Comparison of ENCODE assay signal across 9 cellular contexts in the genomic region with DNA sequence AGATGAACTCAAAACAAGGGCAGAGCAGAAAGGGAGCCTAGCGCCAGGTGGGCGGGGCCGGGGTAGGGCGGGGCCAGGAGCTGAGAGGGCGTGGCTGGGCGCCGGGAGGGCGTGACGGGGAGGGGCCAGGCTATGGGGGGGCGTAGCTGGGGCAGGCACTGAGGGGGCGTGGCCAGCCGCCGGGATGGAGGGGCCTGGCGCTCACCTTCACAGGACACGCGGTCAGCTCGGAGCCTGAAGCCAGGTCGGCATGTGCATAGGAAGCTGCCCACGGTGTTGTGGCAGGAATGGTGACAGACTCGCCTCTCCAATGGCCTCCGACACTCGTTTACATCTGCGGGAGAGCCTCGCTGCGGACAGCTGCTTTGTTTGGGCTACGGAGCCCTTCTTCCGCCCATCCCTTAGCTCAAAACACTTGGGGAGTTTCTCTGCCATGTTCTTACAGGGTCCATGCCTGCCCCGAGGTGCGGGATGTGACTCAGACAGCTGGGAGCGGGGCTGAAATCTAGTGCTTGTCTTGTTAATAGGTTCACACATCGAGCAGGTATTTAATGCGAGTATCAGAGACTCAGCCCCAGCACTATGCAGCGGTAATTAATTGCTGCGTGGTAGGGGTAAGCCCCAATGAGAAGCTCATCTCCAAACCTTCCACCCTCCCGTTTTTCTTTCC. TPM values are rescaled to one million over a fixed set of nuclear protein-coding genes. Genes with fewer than 3 reads are reported as not detected.
A peak's percentile ranks its signal among the peaks of the same experiment; 100 is the strongest.
DNase-seq lines count a peak whose midpoint lies in the region; ATAC-seq and TF ChIP-seq lines count a peak whose summit lies in the region.
"Had no signal": no experiment of that assay in that cellular context is flagged by ENCODE, and none has a peak within 500 bp of the region (broad histone marks: within the 10 kb centered on the region; RNA-seq: fewer than 3 reads in every experiment).

No MANE protein-coding gene starts in this region.

- H3K56ac ChIP-seq in IMR-90 (ENCODE audit: extremely low read depth, insufficient read depth, low read length), result no peak overlapping the region

- H3K9me3 Mint-ChIP-seq in activated naive CD4-positive, alpha-beta T cell treated with anti-CD3 and anti-CD28 coated beads, Interleukin-2, amount 10 ng/mL, durations not matched to agents 7 days and 5 days, result no peaks in the 10 kb centered on the region
- H3K9me3 Mint-ChIP-seq in T-helper 2 cell treated with Interferon-gamma antibody and Interleukin-4, amounts not matched to agents 5 μg/mL and 100 μg/mL, for 36 hours, result no peaks in the 10 kb centered on the region

- H3K27me3 Mint-ChIP-seq in activated naive CD4-positive, alpha-beta T cell treated with anti-CD3 and anti-CD28 coated beads, Interleukin-2, amount 10 ng/mL, durations not matched to agents 7 days and 5 days, result peaks cover 3% of the 10 kb centered on the region
- H3K27me3 Mint-ChIP-seq in T-helper 2 cell treated with Interferon-gamma antibody and Interleukin-4, amounts not matched to agents 5 μg/mL and 100 μg/mL, for 36 hours (ENCODE audit: low read depth), result no peaks in the 10 kb centered on the region

- no peaks in the 10 kb centered on the region for H3K9me3 ChIP-seq in IMR-90 (ENCODE audit: control insufficient read depth, insufficient read depth, low read length)
- H3K9me3 ChIP-seq in upper lobe of right lung, result no peaks in the 10 kb centered on the region
- H3K9me3 ChIP-seq in ascending aorta, result no peaks in the 10 kb centered on the region

- BruUV-seq in IMR-90 (replicated peaks; lab: Mats Ljungman, UMichigan), result no TSS peak

- 31% methylated on average over 23 of the region's 35 CpGs; no CpG with 5 or more reads in 1 of the 2 experiments for WGBS in IMR-90 (ENCODE audit: extremely low coverage in 2 of 2, insufficient read length in 1 of 2), 2 experiments

- H2AK5ac ChIP-seq in IMR-90 (ENCODE audit: low read depth, low read length), result no peak overlapping the region

- peak; percentile 89 for DNase-seq in AG08396 (ENCODE audit: low spot score)
- DNase-seq in IMR-90, result no peak
- DNase-seq in activated naive CD4-positive, alpha-beta T cell treated with anti-CD3 and anti-CD28 coated beads, Interleukin-2, amount 10 ng/mL, durations not matched to agents 7 days and 5 days, result peak; percentile 36
- DNase-seq in left colon, result peak; percentile 42 to 85
- DNase-seq in upper lobe of right lung, result peak; percentile 74
- no peak for DNase-seq in medulla oblongata (ENCODE audit: extremely low spot score)
- DNase-seq in ascending aorta (ENCODE audit: low spot score in 2 of 2), result no peak
- no peak for DNase-seq in T-helper 2 cell treated with Interferon-gamma antibody and Interleukin-4, amounts not matched to agents 5 μg/mL and 100 μg/mL, for 36 hours (ENCODE audit: low spot score)

- H2AFZ ChIP-seq in IMR-90 (replicated peaks; ENCODE audit: low read length, poor library complexity), result peak overlapping the region; percentile 82

- no peak overlapping the region for H2BK5ac ChIP-seq in IMR-90 (ENCODE audit: low read depth, low read length, poor library complexity, severe bottlenecking)

- 0 out of 2 replicates have a peak, but pooled peaks cover 4% of the 10 kb centered on the region for H3K9me1 ChIP-seq in IMR-90 (ENCODE audit: insufficient read depth, low read length)

- H3K27me3 ChIP-seq in IMR-90 (ENCODE audit: control insufficient read depth, insufficient read depth, low read length) (no peaks in the 10 kb centered on the region), upper lobe of right lung (no peaks in the 10 kb centered on the region), ascending aorta (no peaks in the 10 kb centered on the region)

- no peak overlapping the region for H4K91ac ChIP-seq in IMR-90 (ENCODE audit: insufficient read depth, low read depth, low read length)

- no peaks in the 10 kb centered on the region for H3K79me1 ChIP-seq in IMR-90 (ENCODE audit: low read depth in 1 of 2, low read length in 2 of 2)

- no peak overlapping the region for H4K8ac ChIP-seq in IMR-90 (ENCODE audit: low read depth in 2 of 2, low read length in 2 of 2)

- no peak overlapping the region for H2BK120ac ChIP-seq in IMR-90 (ENCODE audit: low read depth, low read length)

- H3K4me1 Mint-ChIP-seq in activated naive CD4-positive, alpha-beta T cell treated with anti-CD3 and anti-CD28 coated beads, Interleukin-2, amount 10 ng/mL, durations not matched to agents 7 days and 5 days, result no peaks in the 10 kb centered on the region
- H3K4me1 Mint-ChIP-seq in T-helper 2 cell treated with Interferon-gamma antibody and Interleukin-4, amounts not matched to agents 5 μg/mL and 100 μg/mL, for 36 hours (ENCODE audit: low read depth), result no peaks in the 10 kb centered on the region

- no peak overlapping the region for H2BK20ac ChIP-seq in IMR-90 (ENCODE audit: low read depth, low read length)

- no peak overlapping the region for H3K27ac Mint-ChIP-seq in activated naive CD4-positive, alpha-beta T cell treated with anti-CD3 and anti-CD28 coated beads, Interleukin-2, amount 10 ng/mL, durations not matched to agents 7 days and 5 days
- no peak overlapping the region for H3K27ac Mint-ChIP-seq in T-helper 2 cell treated with Interferon-gamma antibody and Interleukin-4, amounts not matched to agents 5 μg/mL and 100 μg/mL, for 36 hours

- H3K4me3 ChIP-seq in IMR-90 (ENCODE audit: insufficient read depth, low read depth, low read length) (no peak overlapping the region), upper lobe of right lung (no peak overlapping the region), ascending aorta (no peak overlapping the region)

- H3K23ac ChIP-seq in IMR-90 (ENCODE audit: low read depth, low read length), result no peak overlapping the region

- no peaks in the 10 kb centered on the region for H3K36me3 Mint-ChIP-seq in activated naive CD4-positive, alpha-beta T cell treated with anti-CD3 and anti-CD28 coated beads, Interleukin-2, amount 10 ng/mL, durations not matched to agents 7 days and 5 days
- peaks cover 1% of the 10 kb centered on the region for H3K36me3 Mint-ChIP-seq in T-helper 2 cell treated with Interferon-gamma antibody and Interleukin-4, amounts not matched to agents 5 μg/mL and 100 μg/mL, for 36 hours (ENCODE audit: low read depth)

- no peak overlapping the region for H3K4ac ChIP-seq in IMR-90 (ENCODE audit: low read depth, low read length)

- H3K27ac ChIP-seq in IMR-90 (ENCODE audit: insufficient read depth, low read length) (no peak overlapping the region), upper lobe of right lung (no peak overlapping the region), ascending aorta (no peak overlapping the region)

- peak; percentile 100 for ATAC-seq in IMR-90 (ENCODE audit: low read depth)
- ATAC-seq in left colon, result peak; percentile 100
- ATAC-seq in upper lobe of right lung, result peak; percentile 89

- H3K14ac ChIP-seq in IMR-90 (replicated peaks; ENCODE audit: low read depth, low read length), result no peak overlapping the region

- H3K4me1 ChIP-seq in IMR-90 (ENCODE audit: control insufficient read depth, insufficient read depth, low read length), result no peaks in the 10 kb centered on the region
- H3K4me1 ChIP-seq in upper lobe of right lung, result no peaks in the 10 kb centered on the region
- H3K4me1 ChIP-seq in ascending aorta, result no peaks in the 10 kb centered on the region

- dilution Hi-C loops in IMR-90 (cut with HindIII; ENCODE audit: low sequenced_read_pairs, unreplicated experiment), result no loop called here

- H3K36me3 ChIP-seq in IMR-90 (ENCODE audit: control insufficient read depth, insufficient read depth, low read length) (no peaks in the 10 kb centered on the region; the same call in 1 of the 2 replicates), upper lobe of right lung (no peaks in the 10 kb centered on the region), ascending aorta (peaks cover 0 to 4% of the 10 kb centered on the region in 2 donors)

- TF ChIP-seq POLR2A in IMR-90 (IDR thresholded peaks at IDR 0.05; ENCODE audit: low read depth, low read length), result no peak

- POLR2A ChIA-PET in IMR-90 (lab: Charles Lee; ENCODE audit: unreplicated experiment), result interaction anchor here (0.6 kb wide), 1 partner anchor 606 kb away, joined by 10 read pairs; no protein-coding TSS in a partner anchor

- H2AK9ac ChIP-seq in IMR-90 (replicated peaks; ENCODE audit: low read depth, low read length, poor library complexity), result no peak overlapping the region

- CTCF ChIA-PET in IMR-90 (lab: Yijun Ruan, JAX), result no interaction called here
- CTCF ChIA-PET in activated naive CD4-positive, alpha-beta T cell treated with anti-CD3 and anti-CD28 coated beads, Interleukin-2, amount 10 ng/mL, durations not matched to agents 7 days and 5 days (lab: Charles Lee), result no interaction called here

- TF ChIP-seq CTCF in IMR-90 (conservative IDR thresholded peaks at IDR 0.05; ENCODE audit: low read depth, low read length) (no peak), upper lobe of right lung (IDR thresholded peaks at IDR 0.05) (no peak), ascending aorta (IDR thresholded peaks at IDR 0.05) (no peak)

- in situ Hi-C loops in IMR-90 (cut with MboI; ENCODE audit: low sequenced_read_pairs), result no loop called here

- no peak overlapping the region for H3K18ac ChIP-seq in IMR-90 (ENCODE audit: low read depth, low read length)

- no peak for TF ChIP-seq RAD21 in IMR-90 (IDR thresholded peaks at IDR 0.05; ENCODE audit: low read length)

- no peak overlapping the region; the same call in 1 of the 2 replicates for H3K4me2 ChIP-seq in IMR-90 (ENCODE audit: low read depth, low read length)

- intact Hi-C loops in IMR-90 (cut with micrococcal nuclease), result no loop called here
- intact Hi-C loops in left colon (cut with DNase I, micrococcal nuclease), result no loop called here
- intact Hi-C loops in upper lobe of right lung (cut with DNase I), result no loop called here
- intact Hi-C loops in ascending aorta (cut with DNase I), result no loop called here

- H4K5ac ChIP-seq in IMR-90 (ENCODE audit: low read depth, low read length), result no peak overlapping the region

- H2BK15ac ChIP-seq in IMR-90 (ENCODE audit: low read depth, low read length), result no peak overlapping the region

- H3K4me3 Mint-ChIP-seq in activated naive CD4-positive, alpha-beta T cell treated with anti-CD3 and anti-CD28 coated beads, Interleukin-2, amount 10 ng/mL, durations not matched to agents 7 days and 5 days, result no peak overlapping the region
- H3K4me3 Mint-ChIP-seq in T-helper 2 cell treated with Interferon-gamma antibody and Interleukin-4, amounts not matched to agents 5 μg/mL and 100 μg/mL, for 36 hours, result no peak overlapping the region

- H3K9ac ChIP-seq in IMR-90 (ENCODE audit: low read depth, low read length), result no peak overlapping the region

- H4K20me1 ChIP-seq in IMR-90 (ENCODE audit: insufficient read depth, low read length), result no peaks in the 10 kb centered on the region

RNA-seq across cellular contexts. Expression of gene VWCE, which starts 13.4 kb away (rescaled TPM):
- under 0.01 and 0.28 TPM in 2 replicates for total RNA-seq in IMR-90 (2012; rRNA removed)
- 1.1 and 1.7 TPM in 2 replicates for polyA plus RNA-seq in IMR-90 (2012; rRNA removed)
- 0.37 and 0.81 TPM in 2 replicates for polyA plus RNA-seq in IMR-90 (2012; cell fraction: cytosol; rRNA removed)
- polyA plus RNA-seq in IMR-90 (2012; cell fraction: nucleus; rRNA removed; ENCODE audit: low replicate concordance), result 11.2 and 17.0 TPM in 2 replicates
- under 1 TPM; 0.36 to 0.76 TPM for total RNA-seq in left colon
- total RNA-seq in upper lobe of right lung, result 1.5 TPM
- 19.2 TPM for total RNA-seq in ascending aorta

RNA-seq across cellular contexts. Expression of gene PGA5, which starts 40.7 kb away (rescaled TPM):
- total RNA-seq in IMR-90 (2012; rRNA removed) (not detected in 2 replicates), left colon (under 1 TPM in 1 of 2 donors, not detected in 1; 0.22 TPM), upper lobe of right lung (not detected), ascending aorta (2.0 TPM)
- 0.17 TPM in 1 of 2 replicates, not detected in the other for polyA plus RNA-seq in IMR-90 (2012; rRNA removed)
- polyA plus RNA-seq in IMR-90 (2012; cell fraction: cytosol; rRNA removed), result 0.14 TPM in 1 of 2 replicates, not detected in the other
- 0.04 TPM in 1 of 2 replicates, not detected in the other for polyA plus RNA-seq in IMR-90 (2012; cell fraction: nucleus; rRNA removed; ENCODE audit: low replicate concordance)
- total RNA-seq: T-helper 1 cell treated with Interleukin-12 subunit alpha and Interleukin-12 subunit beta and Interleukin-4 antibody, amounts not matched to agents 30 ng/mL and 1 ng/mL, for 36 hours had no signal

RNA-seq across cellular contexts. Expression of gene DDB1, which starts 51.2 kb away (rescaled TPM):
- total RNA-seq in IMR-90 (2012; rRNA removed) (372 and 412 TPM in 2 replicates), left colon (100 to 1,000 TPM; 138 to 149 TPM), upper lobe of right lung (126 TPM), ascending aorta (130 TPM)
- polyA plus RNA-seq in IMR-90 (2012; rRNA removed), result 208 and 221 TPM in 2 replicates
- polyA plus RNA-seq in IMR-90 (2012; cell fraction: cytosol; rRNA removed), result 162 and 168 TPM in 2 replicates
- polyA plus RNA-seq in IMR-90 (2012; cell fraction: nucleus; rRNA removed; ENCODE audit: low replicate concordance), result 150 and 234 TPM in 2 replicates

RNA-seq across cellular contexts. Expression of gene TKFC, which starts 51.3 kb away (rescaled TPM):
- 8.9 and 10.4 TPM in 2 replicates for total RNA-seq in IMR-90 (2012; rRNA removed)
- polyA plus RNA-seq in IMR-90 (2012; rRNA removed), result 30.8 and 33.3 TPM in 2 replicates
- 21.8 and 34.0 TPM in 2 replicates for polyA plus RNA-seq in IMR-90 (2012; cell fraction: cytosol; rRNA removed)
- polyA plus RNA-seq in IMR-90 (2012; cell fraction: nucleus; rRNA removed; ENCODE audit: low replicate concordance), result 87.0 and 146 TPM in 2 replicates
- 10 to 100 TPM; 58.5 to 61.5 TPM for total RNA-seq in left colon
- total RNA-seq in upper lobe of right lung, result 32.1 TPM
- 7.3 TPM for total RNA-seq in ascending aorta

RNA-seq across cellular contexts. Expression of gene PGA4, which starts 59.6 kb away (rescaled TPM):
- total RNA-seq in IMR-90 (2012; rRNA removed), result not detected in 2 replicates
- not detected in 2 replicates for polyA plus RNA-seq in IMR-90 (2012; rRNA removed)
- 0.16 TPM in 1 of 2 replicates, not detected in the other for polyA plus RNA-seq in IMR-90 (2012; cell fraction: cytosol; rRNA removed)
- polyA plus RNA-seq in IMR-90 (2012; cell fraction: nucleus; rRNA removed; ENCODE audit: low replicate concordance), result 0.07 TPM in 1 of 2 replicates, not detected in the other
- under 1 TPM; 0.14 to 0.52 TPM for total RNA-seq in left colon
- 0.67 TPM for total RNA-seq in upper lobe of right lung
- 75.7 TPM for total RNA-seq in ascending aorta
- total RNA-seq: T-helper 1 cell treated with Interleukin-12 subunit alpha and Interleukin-12 subunit beta and Interleukin-4 antibody, amounts not matched to agents 30 ng/mL and 1 ng/mL, for 36 hours had no signal

Comparison
In these comparisons a context has a peak if more than half of its experiments do, and no peak if none do; other contexts are left out.
1. DNase-seq: peak in AG08396 (single experiment), activated naive CD4-positive, alpha-beta T cell treated with anti-CD3 and anti-CD28 coated beads, Interleukin-2, amount 10 ng/mL, durations not matched to agents 7 days and 5 days (single experiment), left colon (2 of 2) and upper lobe of right lung (single experiment); none in IMR-90 (single experiment), medulla oblongata (single experiment), ascending aorta (0 of 2) and T-helper 2 cell treated with Interferon-gamma antibody and Interleukin-4, amounts not matched to agents 5 μg/mL and 100 μg/mL, for 36 hours (single experiment).
2. Peak in every context shown above with its lines, with median percentiles within 50 percentile points of each other: ATAC-seq.